9 cellular contexts compared by ENCODE assay signal in genomic region chr1:201917362-201918033, GRCh38. TPM values are rescaled to one million over a fixed set of nuclear protein-coding genes. Genes with fewer than 3 reads are reported as not detected.
DNase-seq lines count a peak whose midpoint lies in the region; ATAC-seq and TF ChIP-seq lines count a peak whose summit lies in the region.
"Had no signal": no experiment of that assay in that cellular context is flagged by ENCODE, and none has a peak within 500 bp of the region (broad histone marks: within the 10 kb centered on the region; RNA-seq: fewer than 3 reads in every experiment).

No MANE protein-coding gene starts in this region.

- H3K4me3 ChIP-seq in PC-9: no peak overlapping the region
- H3K4me3 ChIP-seq in duodenal mucosa (ENCODE audit: low read depth in 1 of 2, low read length in 2 of 2): no peak overlapping the region
- no peak overlapping the region for H3K4me3 ChIP-seq in tibial nerve
- H3K4me3 ChIP-seq in Karpas-422 (ENCODE audit: low read length): no peak overlapping the region

- H4K20me1 ChIP-seq in PC-9 (ENCODE audit: insufficient read depth) (no peaks in the 10 kb centered on the region), Karpas-422 (ENCODE audit: insufficient read depth, low read depth, low read length) (no peaks in the 10 kb centered on the region)

- H3F3A ChIP-seq in PC-9 (ENCODE audit: insufficient read depth, low read depth): peaks cover 25% of the 10 kb centered on the region; the same call in 1 of the 2 replicates

- H3K27me3 ChIP-seq in PC-9 (ENCODE audit: insufficient read depth, low read depth): no peaks in the 10 kb centered on the region
- no peaks in the 10 kb centered on the region for H3K27me3 ChIP-seq in duodenal mucosa (ENCODE audit: control insufficient read depth in 1 of 2, insufficient read depth in 2 of 2, low read length in 2 of 2)
- no peaks in the 10 kb centered on the region for H3K27me3 ChIP-seq in tibial nerve
- H3K27me3 ChIP-seq in Karpas-422 (ENCODE audit: low read length): no peaks in the 10 kb centered on the region

- TF ChIP-seq CTCF in PC-9 (conservative IDR thresholded peaks at IDR 0.05) (no peak), tibial nerve (IDR thresholded peaks at IDR 0.05) (no peak)

- no peaks in the 10 kb centered on the region for H3K9me3 ChIP-seq in PC-9 (ENCODE audit: insufficient read depth, low read depth)
- no peaks in the 10 kb centered on the region for H3K9me3 ChIP-seq in duodenal mucosa (ENCODE audit: control insufficient read depth in 1 of 2, low read length in 2 of 2)
- H3K9me3 ChIP-seq in tibial nerve: no peaks in the 10 kb centered on the region
- H3K9me3 ChIP-seq in Karpas-422 (ENCODE audit: low read length): no peaks in the 10 kb centered on the region

- H3K36me3 ChIP-seq in PC-9 (ENCODE audit: low read depth) (no peaks in the 10 kb centered on the region), duodenal mucosa (ENCODE audit: control insufficient read depth in 1 of 2, insufficient read depth in 2 of 2, low read length in 2 of 2) (no peaks in the 10 kb centered on the region), tibial nerve (peaks cover 0 to 7% (median 0%) of the 10 kb centered on the region in 3 donors), Karpas-422 (ENCODE audit: insufficient read depth, low read length) (no peaks in the 10 kb centered on the region)

- no peak overlapping the region; the same call in 1 of the 2 replicates for H2AFZ ChIP-seq in PC-9
- no peak overlapping the region for H2AFZ ChIP-seq in Karpas-422 (ENCODE audit: low read length)

- H3K9me2 ChIP-seq in PC-9 (ENCODE audit: insufficient read depth) (no peaks in the 10 kb centered on the region), Karpas-422 (replicated peaks; ENCODE audit: insufficient read depth, low read length) (no peaks in the 10 kb centered on the region)

- ATAC-seq in naive thymus-derived CD8-positive, alpha-beta T cell: no peak

- H3K9ac ChIP-seq in duodenal mucosa (ENCODE audit: low read depth in 1 of 2, low read length in 2 of 2) (no peak overlapping the region), Karpas-422 (ENCODE audit: low read length) (no peak overlapping the region)

- peaks cover 6 to 22% (median 20%) of the 10 kb centered on the region in 5 donors for H3K27me3 Mint-ChIP-seq in naive thymus-derived CD8-positive, alpha-beta T cell

- H3K4me3 Mint-ChIP-seq in naive thymus-derived CD8-positive, alpha-beta T cell: no peak overlapping the region

- peaks cover 0 to 2% (median 0%) of the 10 kb centered on the region in 4 donors for H3K4me1 Mint-ChIP-seq in naive thymus-derived CD8-positive, alpha-beta T cell

- POLR2A ChIA-PET in PC-9 (lab: Charles Lee; ENCODE audit: unreplicated experiment): interaction anchor here (0.6 kb wide), 1 partner anchor 377 kb away, joined by 3 read pairs; no protein-coding TSS in a partner anchor
- POLR2A ChIA-PET in naive thymus-derived CD8-positive, alpha-beta T cell (lab: Charles Lee): no interaction called here

- H3K9me3 Mint-ChIP-seq in naive thymus-derived CD8-positive, alpha-beta T cell: no peaks in the 10 kb centered on the region

- H3K4me1 ChIP-seq in PC-9 (replicated peaks; ENCODE audit: insufficient read depth) (peaks cover 45% of the 10 kb centered on the region), duodenal mucosa (ENCODE audit: control insufficient read depth in 1 of 2, insufficient read depth in 2 of 2, low read length in 2 of 2) (peaks cover 0 to 4% of the 10 kb centered on the region in 2 donors), tibial nerve (peaks cover 7 to 82% (median 28%) of the 10 kb centered on the region in 4 donors), Karpas-422 (ENCODE audit: low read length) (no peaks in the 10 kb centered on the region)

- peak; percentile 44 to 88 for TF ChIP-seq EP300 in tibial nerve (IDR thresholded peaks at IDR 0.05)

- 48 to 50% methylated on average over 7 of the region's 7 CpGs for WGBS in tibial nerve, 2 donors

- peak overlapping the region; percentile 69 for H3K4me2 ChIP-seq in PC-9
- H3K4me2 ChIP-seq in Karpas-422 (ENCODE audit: low read depth, low read length, poor library complexity, severe bottlenecking): no peak overlapping the region

- intact Hi-C loops in PC-9 (cut with micrococcal nuclease; ENCODE audit: unreplicated experiment): loop anchor here (1.0 to 2.0 kb wide), 2 partner anchors 21 to 29 kb away; partner anchors contain the start of gene LMOD1

- peak overlapping the region; percentile 57 for H3K27ac ChIP-seq in PC-9
- H3K27ac ChIP-seq in duodenal mucosa (ENCODE audit: low read depth, low read length): peak overlapping the region; percentile 59
- H3K27ac ChIP-seq in tibial nerve: peak overlapping the region; percentile 52 to 91 (median 81)
- H3K27ac ChIP-seq in Karpas-422 (ENCODE audit: low read length): no peak overlapping the region

- peak overlapping the region in 1 of 10 donors; percentile 23 for H3K27ac Mint-ChIP-seq in naive thymus-derived CD8-positive, alpha-beta T cell

- DNase-seq in PC-9 (peak; percentile 35 to 75), lung microvascular endothelial cell (ENCODE audit: low read depth in 2 of 2) (peak; percentile 20 to 82), tibial nerve (ENCODE audit: low spot score in 2 of 2) (peak; percentile 27 to 70), Karpas-422 (no peak), iPS-NIHi7 (ENCODE audit: extremely low spot score) (no peak), DMS153 (lab: John Stamatoyannopoulos, UW) (no peak)
- no peak for DNase-seq in naive thymus-derived CD8-positive, alpha-beta T cell
- DNase-seq: activated naive CD4-positive, alpha-beta T cell treated with Interleukin-2 at 50 U/mL for 16 hours had no signal

- BruUV-seq in PC-9 (replicated peaks; lab: Mats Ljungman, UMichigan): no TSS peak

- no peak for TF ChIP-seq POLR2A in tibial nerve (IDR thresholded peaks at IDR 0.05)

- H3K79me2 ChIP-seq in PC-9 (ENCODE audit: low read depth) (no peaks in the 10 kb centered on the region), Karpas-422 (ENCODE audit: low read length) (no peaks in the 10 kb centered on the region)

- CTCF ChIA-PET in PC-9 (lab: Charles Lee): interaction anchor here (1.1 kb wide), 1 partner anchor 36 kb away, joined by 11 read pairs; no protein-coding TSS in a partner anchor

- H3K36me3 Mint-ChIP-seq in naive thymus-derived CD8-positive, alpha-beta T cell: no peaks in the 10 kb centered on the region

RNA-seq across cellular contexts. Expression of gene SHISA4, which starts 28.8 kb away (rescaled TPM):
- total RNA-seq in PC-9 (2021) (22.4 and 28.6 TPM in 2 replicates), lung microvascular endothelial cell (7.4 and 9.1 TPM in 2 replicates), tibial nerve (10 to 100 TPM; 42.6 to 76.6 (median 66.4) TPM)
- under 1 TPM; 0.77 to 0.96 TPM for total RNA-seq in naive thymus-derived CD8-positive, alpha-beta T cell
- not detected for polyA plus RNA-seq in naive thymus-derived CD8-positive, alpha-beta T cell
- total RNA-seq in Karpas-422 (2014; rRNA removed; shearing (Covaris generic); ENCODE audit: low replicate concordance): 0.51 TPM in 1 of 2 replicates, not detected in the other

RNA-seq across cellular contexts. Expression of gene LMOD1, which starts 28.9 kb away (rescaled TPM):
- total RNA-seq in PC-9 (2021) (0.53 and 0.74 TPM in 2 replicates), lung microvascular endothelial cell (not detected in 2 replicates), tibial nerve (100 to 1,000 TPM in 2 of 4 donors, 10 to 100 TPM in 2; 86.9 to 165 (median 107) TPM)
- not detected for total RNA-seq in naive thymus-derived CD8-positive, alpha-beta T cell
- polyA plus RNA-seq in naive thymus-derived CD8-positive, alpha-beta T cell: not detected
- not detected in 2 replicates for total RNA-seq in Karpas-422 (2014; rRNA removed; shearing (Covaris generic); ENCODE audit: low replicate concordance)

RNA-seq across cellular contexts. Expression of gene TIMM17A, which starts 37.8 kb away (rescaled TPM):
- total RNA-seq in PC-9 (2021) (55.7 and 60.4 TPM in 2 replicates), lung microvascular endothelial cell (47.5 and 49.2 TPM in 2 replicates), tibial nerve (10 to 100 TPM; 16.2 to 31.8 (median 21.0) TPM)
- total RNA-seq in naive thymus-derived CD8-positive, alpha-beta T cell: 10 to 100 TPM; 29.1 to 31.8 TPM
- 10 to 100 TPM; 15.5 to 25.3 (median 17.8) TPM for polyA plus RNA-seq in naive thymus-derived CD8-positive, alpha-beta T cell
- 35.6 and 39.8 TPM in 2 replicates for total RNA-seq in Karpas-422 (2014; rRNA removed; shearing (Covaris generic); ENCODE audit: low replicate concordance)

Comparison
In these comparisons a context has a peak if more than half of its experiments do, and no peak if none do; other contexts are left out.
1. DNase-seq: peak in PC-9 (2 of 2), lung microvascular endothelial cell (2 of 2) and tibial nerve (2 of 2); none in naive thymus-derived CD8-positive, alpha-beta T cell (0 of 10), Karpas-422 (single experiment), iPS-NIHi7 (single experiment) and DMS153 (single experiment).
2. RNA of gene LMOD1, which starts 28.9 kb away (total RNA-seq): 86.9 to 165 TPM in tibial nerve; 0.53 to 0.74 TPM in PC-9, not detected in lung microvascular endothelial cell, not detected in naive thymus-derived CD8-positive, alpha-beta T cell and not detected in Karpas-422; every median in the first group is over 10 times any median in the second.